In genomic region chr7:73432676-73433075, GRCh38 we compare ENCODE assay signal across 1 cellular context.
TF ChIP-seq lines count a peak whose summit lies in the region.

No MANE protein-coding gene starts in this region.

TF ChIP-seq in A549, 52 proteins besides CTCF, POLR2A, EP300 and RAD21 (continued from another document):
- no peak for TF ChIP-seq RARB (CRISPR knock-in tag; IDR thresholded peaks at IDR 0.05)
